Comparison of ENCODE assay signal across 27 cellular contexts in the genomic region with DNA sequence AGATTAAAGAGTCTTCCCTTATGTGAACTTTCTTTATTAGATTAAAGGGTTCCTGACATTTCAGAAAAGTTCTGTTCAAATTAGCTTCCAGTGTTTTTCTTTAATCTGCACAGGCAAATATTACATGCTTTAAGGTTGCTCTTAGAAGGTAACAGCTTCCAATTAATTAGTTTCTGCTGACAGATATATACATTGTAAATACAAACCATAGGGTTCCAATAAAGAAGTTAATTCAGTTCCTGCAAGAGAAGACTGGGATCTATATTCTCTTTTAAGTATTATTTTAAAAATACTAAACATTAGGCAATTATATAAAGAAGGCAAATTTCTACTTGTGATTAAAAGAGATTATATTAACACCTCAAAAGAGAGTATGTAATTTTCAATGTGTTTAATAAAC.
"Had no signal": no experiment of that assay in that cellular context is flagged by ENCODE, and none has a peak within 500 bp of the region (broad histone marks: within the 10 kb centered on the region; RNA-seq: fewer than 3 reads in every experiment).

No MANE protein-coding gene starts in this region.

- H3K27ac ChIP-seq: brain microvascular endothelial cell, coronary artery, dorsolateral prefrontal cortex, gastrocnemius medialis, heart left ventricle had no signal

- H3K9me3 ChIP-seq: gastrocnemius medialis, heart left ventricle had no signal

- H3K4me3 ChIP-seq: coronary artery, dorsolateral prefrontal cortex, gastrocnemius medialis, heart left ventricle had no signal

- DNase-seq: activated CD4-positive, alpha-beta memory T cell treated with anti-CD3 and anti-CD28 coated beads, Interleukin-2, amount 10 ng/mL, durations not matched to agents 7 days and 5 days; activated CD4-positive, alpha-beta T cell treated with anti-CD3 and anti-CD28 coated beads for 4 hours; activated CD4-positive, alpha-beta T cell treated with anti-CD3 and anti-CD28 coated beads, Interleukin-2, amount 10 ng/mL, durations not matched to agents 7 days and 5 days; activated CD4-positive, alpha-beta T cell treated with anti-CD3 and anti-CD28 coated beads, Interleukin-2, amount 50 U/mL, for 4 hours; activated CD4-positive, CD25-positive, alpha-beta regulatory T cell; activated CD4-positive, CD25-positive, alpha-beta regulatory T cell treated with anti-CD3 and anti-CD28 coated beads, Interleukin-2, amount 50 U/mL, for 72 hours; activated effector memory CD4-positive, alpha-beta T cell treated with Interleukin-2 at 50 U/mL for 16 hours; activated gamma-delta T cell treated with Interleukin-2 at 50 U/mL for 16 hours; activated naive CD4-positive, alpha-beta T cell treated with anti-CD3 and anti-CD28 coated beads, Interleukin-2, amount 50 U/mL, for 16 hours; activated naive CD4-positive, alpha-beta T cell treated with Interleukin-2 at 50 U/mL for 16 hours; activated T-cell treated with anti-CD3 and anti-CD28 coated beads, Interleukin-2, amount 50 U/mL, for 4 hours; amniotic stem cell; anterior cingulate cortex; brain microvascular endothelial cell; dorsolateral prefrontal cortex; effector memory CD4-positive, alpha-beta T cell; endodermal cell; foreskin fibroblast; gastrocnemius medialis; glutamatergic neuron; heart left ventricle; T-helper 2 cell had no signal

- H3K4me1 ChIP-seq: gastrocnemius medialis, heart left ventricle had no signal

- ATAC-seq: activated T-cell treated with anti-CD3 and anti-CD28 coated beads, Interleukin-2, amount 50 U/mL, for 4 hours; activated T-helper 17 cell treated with anti-CD3 and anti-CD28 coated beads, Interleukin-2, amount 50 U/mL, for 72 hours; esophagus mucosa; gastrocnemius medialis; heart left ventricle had no signal

- H3K36me3 ChIP-seq: brain microvascular endothelial cell, gastrocnemius medialis, heart left ventricle had no signal

- FAIRE-seq: astrocyte, bronchial epithelial cell had no signal

- H3K27me3 ChIP-seq: brain microvascular endothelial cell, gastrocnemius medialis, heart left ventricle had no signal
